1 cellular context compared by ENCODE assay signal in the genomic region with DNA sequence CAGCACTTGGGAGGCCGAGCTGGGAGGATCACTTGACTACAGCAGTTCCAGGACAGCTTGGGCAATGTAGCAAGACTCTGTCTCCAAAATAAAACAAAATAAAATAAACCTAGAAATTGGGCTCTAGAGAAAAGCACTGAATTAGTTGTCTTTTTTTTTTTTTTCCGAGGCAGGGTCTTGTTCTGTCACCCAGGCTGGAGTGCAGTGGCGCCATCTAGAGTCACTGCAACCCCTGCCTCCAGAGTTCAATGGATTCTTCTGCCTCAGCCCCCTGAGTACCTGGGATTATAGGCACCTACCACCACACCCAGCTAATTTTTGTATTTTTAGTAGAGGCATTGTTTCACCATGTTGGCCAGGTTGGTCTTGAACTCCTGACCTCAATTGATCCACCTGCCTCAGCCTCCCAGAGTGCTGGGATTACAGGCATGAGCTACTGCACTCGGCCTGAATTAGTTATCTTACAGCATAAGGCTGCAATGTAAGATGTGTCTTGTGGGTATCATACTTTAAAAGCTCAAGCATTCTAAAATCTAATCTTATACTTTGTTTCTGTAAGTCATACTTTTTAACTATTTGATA.
TF ChIP-seq lines count a peak whose summit lies in the region.

No MANE protein-coding gene starts in this region.

TF ChIP-seq in HepG2, 621 proteins besides CTCF, POLR2A, EP300 and RAD21:
- TF ChIP-seq STAG1 (CRISPR knock-in tag; IDR thresholded peaks at IDR 0.05): peak; percentile 50
- TF ChIP-seq, protein P1, sequence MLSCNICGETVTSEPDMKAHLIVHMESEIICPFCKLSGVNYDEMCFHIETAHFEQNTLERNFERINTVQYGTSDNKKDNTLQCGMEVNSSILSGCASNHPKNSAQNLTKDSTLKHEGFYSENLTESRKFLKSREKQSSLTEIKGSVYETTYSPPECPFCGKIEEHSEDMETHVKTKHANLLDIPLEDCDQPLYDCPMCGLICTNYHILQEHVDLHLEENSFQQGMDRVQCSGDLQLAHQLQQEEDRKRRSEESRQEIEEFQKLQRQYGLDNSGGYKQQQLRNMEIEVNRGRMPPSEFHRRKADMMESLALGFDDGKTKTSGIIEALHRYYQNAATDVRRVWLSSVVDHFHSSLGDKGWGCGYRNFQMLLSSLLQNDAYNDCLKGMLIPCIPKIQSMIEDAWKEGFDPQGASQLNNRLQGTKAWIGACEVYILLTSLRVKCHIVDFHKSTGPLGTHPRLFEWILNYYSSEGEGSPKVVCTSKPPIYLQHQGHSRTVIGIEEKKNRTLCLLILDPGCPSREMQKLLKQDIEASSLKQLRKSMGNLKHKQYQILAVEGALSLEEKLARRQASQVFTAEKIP (CRISPR knock-in tag; IDR thresholded peaks at IDR 0.05; ENCODE audit: borderline replicate concordance): no peak
- TF ChIP-seq, protein P2, sequence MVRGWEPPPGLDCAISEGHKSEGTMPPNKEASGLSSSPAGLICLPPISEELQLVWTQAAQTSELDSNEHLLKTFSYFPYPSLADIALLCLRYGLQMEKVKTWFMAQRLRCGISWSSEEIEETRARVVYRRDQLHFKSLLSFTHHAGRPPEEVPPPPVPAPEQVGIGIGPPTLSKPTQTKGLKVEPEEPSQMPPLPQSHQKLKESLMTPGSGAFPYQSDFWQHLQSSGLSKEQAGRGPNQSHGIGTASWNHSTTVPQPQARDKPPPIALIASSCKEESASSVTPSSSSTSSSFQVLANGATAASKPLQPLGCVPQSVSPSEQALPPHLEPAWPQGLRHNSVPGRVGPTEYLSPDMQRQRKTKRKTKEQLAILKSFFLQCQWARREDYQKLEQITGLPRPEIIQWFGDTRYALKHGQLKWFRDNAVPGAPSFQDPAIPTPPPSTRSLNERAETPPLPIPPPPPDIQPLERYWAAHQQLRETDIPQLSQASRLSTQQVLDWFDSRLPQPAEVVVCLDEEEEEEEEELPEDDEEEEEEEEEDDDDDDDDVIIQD (CRISPR knock-in tag; IDR thresholded peaks at IDR 0.05; ENCODE audit: low read depth): no peak
- no peak for TF ChIP-seq ZNF382 (CRISPR knock-in tag; IDR thresholded peaks at IDR 0.05; ENCODE audit: borderline replicate concordance)
- no peak for TF ChIP-seq HOXA5 (CRISPR knock-in tag; IDR thresholded peaks at IDR 0.05)
- TF ChIP-seq KDM5B (CRISPR knock-in tag; IDR thresholded peaks at IDR 0.05; ENCODE audit: borderline replicate concordance): no peak
- TF ChIP-seq SMC3 (IDR thresholded peaks at IDR 0.05; ENCODE audit: low read length): peak; percentile 34; the same call in 1 of the 2 replicates
- peak; percentile 70; the same call in 1 of the 2 replicates for TF ChIP-seq ZNF362 (CRISPR knock-in tag; IDR thresholded peaks at IDR 0.05; ENCODE audit: borderline replicate concordance)
- no peak for TF ChIP-seq FOXO4 (CRISPR knock-in tag; conservative IDR thresholded peaks at IDR 0.05)
- no peak for TF ChIP-seq TMF1 (CRISPR knock-in tag; IDR thresholded peaks at IDR 0.05; ENCODE audit: low read depth)
- TF ChIP-seq ZFP91 (CRISPR knock-in tag; IDR thresholded peaks at IDR 0.05; ENCODE audit: borderline replicate concordance): no peak
TF ChIP-seq in HepG2: peak in this region for 3.
